Comparison of ENCODE assay signal across 8 cellular contexts in the genomic region with DNA sequence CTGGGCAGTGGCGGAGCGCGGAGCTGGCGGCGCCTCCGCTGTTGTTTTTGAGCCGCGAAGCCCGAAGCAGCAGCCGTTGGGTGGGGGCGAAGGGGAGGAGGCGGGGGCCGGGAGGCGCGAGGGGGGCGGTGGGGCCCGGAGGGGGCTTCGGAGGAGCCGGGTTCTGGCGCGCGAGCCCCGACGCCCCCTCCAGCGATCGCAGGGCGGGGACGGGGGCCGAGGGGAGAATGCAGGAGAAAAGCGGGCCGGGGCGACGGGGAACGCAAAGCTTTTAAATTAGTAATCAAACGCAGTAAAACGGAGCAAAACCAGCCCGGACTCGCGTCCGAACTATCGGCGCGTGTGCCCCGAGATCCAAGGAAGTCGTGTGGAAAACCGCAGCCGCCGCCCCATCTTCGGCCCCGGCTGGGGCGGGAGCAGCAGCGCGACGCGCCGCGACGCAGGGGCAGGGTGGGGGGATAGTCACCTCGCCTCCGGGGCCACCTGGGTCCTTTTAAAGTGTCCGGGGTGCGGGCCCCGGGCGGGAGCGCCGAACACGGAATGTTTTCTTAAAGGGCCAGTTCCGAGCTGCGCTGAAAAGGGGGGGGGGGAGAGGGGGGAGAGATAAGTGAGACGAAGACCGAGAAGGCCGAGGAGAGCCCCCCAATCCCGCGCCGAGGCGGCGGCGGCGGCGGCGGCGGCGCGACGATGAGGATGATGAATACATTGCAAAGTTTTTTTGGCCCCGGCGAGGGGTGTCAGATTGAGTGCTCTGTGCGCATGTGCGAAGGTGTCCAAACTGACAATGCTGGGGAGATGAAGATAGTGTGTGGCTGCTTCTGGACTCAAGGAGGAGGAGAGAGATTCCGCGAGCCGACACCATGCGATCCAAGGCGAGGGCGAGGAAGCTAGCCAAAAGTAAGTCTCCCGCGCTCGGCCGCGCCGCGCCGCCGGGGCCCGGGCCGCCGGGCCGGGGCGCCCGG. TPM values are rescaled to one million over a fixed set of nuclear protein-coding genes. Genes with fewer than 3 reads are reported as not detected.
A peak's percentile ranks its signal among the peaks of the same experiment; 100 is the strongest.
DNase-seq lines count a peak whose midpoint lies in the region; ATAC-seq, FAIRE-seq and TF ChIP-seq lines count a peak whose summit lies in the region.

A gene (plus strand): TSS at position 804 of the 962 bp plus-strand sequence. CDS start 57 bp downstream, at position 861.

- no peak for TF ChIP-seq EP300 in H1 (IDR thresholded peaks at IDR 0.05; ENCODE audit: borderline replicate concordance in 1 of 2, low read depth in 2 of 2, low read length in 2 of 2)

- FAIRE-seq in H1 (lab: Jason Lieb, UNC) = no peak

- ATAC-seq in GM19023 (IDR thresholded peaks at IDR 0.05; ENCODE audit: unreplicated experiment) = no peak

- H2BK5ac ChIP-seq in H1 (ENCODE audit: low read depth, low read length) = no peak within 1 kb of the TSS

- DNase-seq in ELR (ENCODE audit: low read depth) (peak; percentile 2), RPMI8226 (peak; percentile 67), H1 (ENCODE audit: low read depth in 1 of 2, low spot score in 2 of 2) (peak in 1 of 2 experiments; percentile 64), tibial artery (peak; percentile 74 to 84), globus pallidus (ENCODE audit: low spot score) (no peak)
- no peak for DNase-seq in activated CD8-positive, alpha-beta memory T cell treated with anti-CD3 and anti-CD28 coated beads for 24 hours

- no peak within 1 kb of the TSS for H3K23ac ChIP-seq in H1 (ENCODE audit: insufficient read length)

- peaks cover 0 to 17% (median 0%) of the 10 kb centered on the region in 4 experiments; a peak in 1 of 8 replicates for H3K36me3 ChIP-seq in H1 (ENCODE audit: control insufficient read depth in 2 of 4, insufficient read depth in 4 of 4, low read length in 3 of 4)
- H3K36me3 ChIP-seq in mucosa of rectum (ENCODE audit: control insufficient read depth in 2 of 2, insufficient read depth in 2 of 2, low read length in 2 of 2) = no peaks in the 10 kb centered on the region
- H3K36me3 ChIP-seq in tibial artery = peaks cover 0 to 3% (median 1%) of the 10 kb centered on the region in 3 donors

- no peak within 1 kb of the TSS for H2BK120ac ChIP-seq in H1 (replicated peaks; ENCODE audit: low read depth, low read length)

- no peak within 1 kb of the TSS for H3K9ac ChIP-seq in H1 (replicated peaks in 1 of 4; ENCODE audit: extremely low read depth in 1 of 4, low read depth in 3 of 4, low read length in 3 of 4)
- peak within 1 kb of the TSS in 1 of 2 donors; percentile 54 for H3K9ac ChIP-seq in mucosa of rectum (ENCODE audit: low read depth in 1 of 2, low read length in 2 of 2)

- H3K4me2 ChIP-seq in H1 (ENCODE audit: insufficient read depth in 1 of 2, low read depth in 2 of 2, low read length in 2 of 2) = peak within 1 kb of the TSS; percentile 68 to 75

- no peak within 1 kb of the TSS for H3K56ac ChIP-seq in H1 (replicated peaks; ENCODE audit: insufficient read length, low read depth, low read length)

- TF ChIP-seq RAD21 in H1 (IDR thresholded peaks at IDR 0.05 in 1 of 2, conservative IDR thresholded peaks at IDR 0.05 in 1 of 2; ENCODE audit: low read depth in 2 of 2, low read length in 2 of 2) = no peak

- TF ChIP-seq CTCF in H1 (IDR thresholded peaks at IDR 0.05; ENCODE audit: control extremely low read depth in 1 of 3, insufficient read depth in 1 of 3, low read depth in 1 of 3, low read length in 3 of 3) (no peak), tibial artery (IDR thresholded peaks at IDR 0.05) (no peak)

- 4% methylated on average over 22 of the region's 110 CpGs; no CpG with 5 or more reads in 1 of the 2 experiments for WGBS in H1 (ENCODE audit: extremely low coverage in 1 of 2, insufficient coverage in 1 of 2, insufficient read length in 1 of 2, insufficient replicate concordance in 2 of 2, low coverage in 1 of 2, low lambda C conversion rate in 2 of 2, missing lambda C conversion rate in 1 of 2), 2 experiments

- no peaks in the 10 kb centered on the region for H3K9me3 ChIP-seq in H1 (ENCODE audit: insufficient read depth in 2 of 2, low read depth in 1 of 2, low read length in 1 of 2)
- no peaks in the 10 kb centered on the region for H3K9me3 ChIP-seq in mucosa of rectum (ENCODE audit: control insufficient read depth in 2 of 2, low read length in 2 of 2)
- no peaks in the 10 kb centered on the region for H3K9me3 ChIP-seq in tibial artery

- H2BK12ac ChIP-seq in H1 (ENCODE audit: low read depth, low read length) = no peak within 1 kb of the TSS

- peak within 1 kb of the TSS; percentile 19 to 66 (median 35) for H3K4me3 ChIP-seq in H1 (ENCODE audit: extremely low read depth in 1 of 4, insufficient read depth in 2 of 4, low read depth in 3 of 4, low read length in 4 of 4)
- H3K4me3 ChIP-seq in mucosa of rectum (ENCODE audit: low read length in 2 of 2) = peak within 1 kb of the TSS; percentile 52 to 60
- peak within 1 kb of the TSS; percentile 77 to 92 for H3K4me3 ChIP-seq in tibial artery

- no peak within 1 kb of the TSS for H3K14ac ChIP-seq in H1 (ENCODE audit: insufficient read length)

- H4K91ac ChIP-seq in H1 (replicated peaks; ENCODE audit: insufficient read length, low read length) = no peak within 1 kb of the TSS

- H3K27me3 ChIP-seq in H1 (replicated peaks in 1 of 4; ENCODE audit: control insufficient read depth in 3 of 4, extremely low read depth in 1 of 4, insufficient read depth in 3 of 4, low read length in 3 of 4) (peaks cover 90 to 96% (median 92%) of the 10 kb centered on the region in 4 experiments), mucosa of rectum (ENCODE audit: control insufficient read depth in 2 of 2, insufficient read depth in 2 of 2, low read length in 2 of 2) (peaks cover 36 to 37% of the 10 kb centered on the region in 2 donors), tibial artery (no peaks in the 10 kb centered on the region)

- H3K18ac ChIP-seq in H1 (ENCODE audit: extremely low read depth, low read length) = no peak within 1 kb of the TSS

- no peak for TF ChIP-seq POLR2A in H1 (IDR thresholded peaks at IDR 0.05; ENCODE audit: control extremely low read depth in 1 of 2, low read depth in 2 of 2, low read length in 2 of 2)

- POLR2A ChIA-PET in H1 (lab: Charles Lee; ENCODE audit: partially characterized antibody) = interaction anchor here (1.3 kb wide), 1 partner anchor 542 kb away, joined by 3 read pairs; a partner anchor contains a TSS

- no peak within 1 kb of the TSS for H3K4ac ChIP-seq in H1 (replicated peaks; ENCODE audit: insufficient read length, low read depth, low read length)

- no peaks in the 10 kb centered on the region for H3K79me2 ChIP-seq in H1 (ENCODE audit: control insufficient read depth in 1 of 2, insufficient read depth in 2 of 2, low read length in 2 of 2)

- H3K23me2 ChIP-seq in H1 (ENCODE audit: low read depth, low read length) = peaks cover 13% of the 10 kb centered on the region; the same call in 1 of the 2 replicates

- H2AK5ac ChIP-seq in H1 (ENCODE audit: low read depth, low read length) = no peak within 1 kb of the TSS

- no peak within 1 kb of the TSS for H2BK20ac ChIP-seq in H1 (ENCODE audit: low read length)

- H4K20me1 ChIP-seq in H1 (replicated peaks in 1 of 2; ENCODE audit: control insufficient read depth in 1 of 2, insufficient read depth in 2 of 2, low read length in 2 of 2) = peaks cover 6 to 20% of the 10 kb centered on the region in 2 experiments

- CTCF ChIA-PET in H1 (lab: Charles Lee; ENCODE audit: partially characterized antibody) = interaction anchor here (3.3 kb wide), 1 partner anchor 215 kb away, joined by 32 read pairs; no protein-coding TSS in a partner anchor

- H3K4me1 ChIP-seq in H1 (replicated peaks in 1 of 4; ENCODE audit: control insufficient read depth in 3 of 4, insufficient read depth in 4 of 4, low read length in 3 of 4) = peaks cover 0 to 44% (median 27%) of the 10 kb centered on the region in 4 experiments; a peak in 6 of 7 replicates
- H3K4me1 ChIP-seq in mucosa of rectum (ENCODE audit: control insufficient read depth in 2 of 2, insufficient read depth in 2 of 2, low read length in 2 of 2) = no peaks in the 10 kb centered on the region
- peaks cover 0 to 77% (median 45%) of the 10 kb centered on the region in 4 donors for H3K4me1 ChIP-seq in tibial artery

- H2AFZ ChIP-seq in H1 (ENCODE audit: low read length) = no peak within 1 kb of the TSS

- no peak within 1 kb of the TSS for H3K27ac ChIP-seq in H1 (ENCODE audit: low read depth, low read length)
- no peak within 1 kb of the TSS for H3K27ac ChIP-seq in mucosa of rectum (ENCODE audit: low read depth in 2 of 2, low read length in 2 of 2)
- peak within 1 kb of the TSS; percentile 98 to 100 for H3K27ac ChIP-seq in tibial artery

- intact Hi-C loops in tibial artery (cut with DNase I; ENCODE audit: low total_unique reads) = loop anchor here (5.0 kb wide), 3 partner anchors 154 to 339 kb away; no protein-coding TSS in a partner anchor

- H4K5ac ChIP-seq in H1 (ENCODE audit: insufficient read length, low read depth, low read length) = no peak within 1 kb of the TSS

- peak within 1 kb of the TSS; percentile 51; the same call in 1 of the 2 replicates for H4K8ac ChIP-seq in H1 (ENCODE audit: extremely low read depth, insufficient read depth, low read length)

- H3K79me1 ChIP-seq in H1 (ENCODE audit: low read depth, low read length) = no peaks in the 10 kb centered on the region

- H2BK15ac ChIP-seq in H1 (ENCODE audit: low read length) = no peak within 1 kb of the TSS

TF ChIP-seq in H1, 55 proteins besides CTCF, POLR2A, EP300 and RAD21:
- TF ChIP-seq ZNF274 (IDR thresholded peaks at IDR 0.05; ENCODE audit: borderline replicate concordance, extremely low read depth, low read length) (no peak), SUZ12 (IDR thresholded peaks at IDR 0.05; ENCODE audit: low read length) (peak; percentile 66), RXRA (IDR thresholded peaks at IDR 0.05; ENCODE audit: insufficient read depth, low read depth, low read length) (no peak), NRF1 (IDR thresholded peaks at IDR 0.05; ENCODE audit: low read depth, low read length) (peak; percentile 52), RNF2 (IDR thresholded peaks at IDR 0.05; ENCODE audit: borderline replicate concordance, low read depth, low read length, missing control alignments, poor library complexity, severe bottlenecking) (peak; percentile 84)
- TF ChIP-seq, protein P1, sequence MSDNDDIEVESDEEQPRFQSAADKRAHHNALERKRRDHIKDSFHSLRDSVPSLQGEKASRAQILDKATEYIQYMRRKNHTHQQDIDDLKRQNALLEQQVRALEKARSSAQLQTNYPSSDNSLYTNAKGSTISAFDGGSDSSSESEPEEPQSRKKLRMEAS (IDR thresholded peaks at IDR 0.05) = 0 out of 2 replicates have a peak, but pooled peaks have one; percentile 10

RNA-seq across cellular contexts. Expression of the gene that starts here (rescaled TPM):
- 0.43 and 0.46 TPM in 2 replicates for total RNA-seq in H1 (2021; fragmentation: NEBNext Ultra II Directional; extraction: Animal tissue kit (Norgen Biotek cat#: 25700))
- polyA plus RNA-seq in H1 (2011; rRNA removed) = 0.38 and 0.39 TPM in 2 replicates
- 0.54 TPM for polyA plus RNA-seq in H1 (2011; cell fraction: cytosol; rRNA removed)
- 1.1 TPM for polyA plus RNA-seq in H1 (2011; cell fraction: nucleus; rRNA removed)
- polyA plus RNA-seq in H1 (2012, experiment 1 of 2) = 0.25 to 0.69 TPM (median 0.53 TPM) in 4 replicates
- 0.14 TPM for polyA plus RNA-seq in H1 (2012, experiment 2 of 2)
- 0.18 TPM for polyA plus RNA-seq in H1 (2013, experiment 1 of 2)
- 0.26 TPM for polyA plus RNA-seq in H1 (2013, experiment 2 of 2)
- polyA minus RNA-seq in H1 (2011; rRNA and poly(A)+ RNA removed) = 0.13 and 0.24 TPM in 2 replicates
- polyA minus RNA-seq in H1 (2011; cell fraction: cytosol; rRNA and poly(A)+ RNA removed) = 0.15 TPM
- polyA minus RNA-seq in H1 (2011; cell fraction: nucleus; rRNA and poly(A)+ RNA removed) = 1.2 TPM

Comparison
In these comparisons a context has a peak if more than half of its experiments do, and no peak if none do; other contexts are left out.
1. DNase-seq: peak in ELR (single experiment), RPMI8226 (single experiment) and tibial artery (2 of 2); none in globus pallidus (single experiment) and activated CD8-positive, alpha-beta memory T cell treated with anti-CD3 and anti-CD28 coated beads for 24 hours (single experiment).
2. H3K27ac ChIP-seq: peak in tibial artery (2 of 2); none in H1 (single experiment) and mucosa of rectum (0 of 2).
3. Peak in every context shown above with its lines, with median percentiles within 50 percentile points of each other: H3K4me3 ChIP-seq.